Comparison of ENCODE assay signal across 8 cellular contexts in the genomic region with DNA sequence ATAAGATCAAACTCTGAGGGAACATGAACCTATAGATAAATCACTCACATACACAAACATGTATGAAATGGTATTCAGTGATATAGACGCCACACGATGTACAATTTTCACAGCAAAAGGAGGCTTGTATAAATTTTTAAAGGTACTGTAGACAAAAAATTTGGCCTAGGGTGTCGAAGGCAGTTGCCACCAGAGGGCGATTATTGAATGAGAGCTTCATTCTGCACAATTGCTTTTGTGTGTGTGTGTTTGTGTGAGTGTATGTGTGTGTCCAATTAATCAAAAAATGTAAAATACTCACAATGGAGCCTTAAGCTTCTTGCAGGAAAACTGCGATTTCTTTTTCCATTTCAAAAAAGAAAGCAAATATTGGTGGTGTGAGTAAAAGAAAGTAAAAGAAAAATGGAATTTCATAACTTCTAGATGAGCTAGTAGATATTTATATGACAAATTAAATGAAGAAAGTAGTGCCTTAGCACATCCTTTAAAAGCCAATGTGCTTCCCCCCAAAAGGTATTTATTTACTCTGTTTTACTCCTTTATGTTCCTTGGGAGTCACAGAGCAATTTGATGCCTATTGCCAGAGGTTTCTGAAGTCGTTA.
DNase-seq lines count a peak whose midpoint lies in the region; ATAC-seq and TF ChIP-seq lines count a peak whose summit lies in the region.

No MANE protein-coding gene starts in this region.

- H3K4me3 ChIP-seq in GM23338 (no peak overlapping the region), NT2/D1 (ENCODE audit: insufficient read length, low read depth) (no peak overlapping the region)

- no peak overlapping the region for H3K27ac Mint-ChIP-seq in GM23338
- no peak overlapping the region for H3K27ac Mint-ChIP-seq in stimulated activated naive CD8-positive, alpha-beta T cell treated with anti-CD3 and anti-CD28 coated beads, Interleukin-15, amount 100 ng/mL, for 72 hours

- H4K20me1 ChIP-seq in GM23338 (replicated peaks; ENCODE audit: insufficient read depth): no peaks in the 10 kb centered on the region

- H3F3A ChIP-seq in GM23338 (replicated peaks; ENCODE audit: low read depth): no peaks in the 10 kb centered on the region

- no peak overlapping the region for H3K9ac ChIP-seq in NT2/D1 (ENCODE audit: insufficient read length, low read depth)

- DNase-seq in AG08396 (ENCODE audit: low spot score): peak; percentile 3
- peak; percentile 77 for DNase-seq in GM23338 (ENCODE audit: low spot score)
- peak; percentile 20 for DNase-seq in NT2/D1 (ENCODE audit: low read depth, low spot score)
- peak; percentile 21 for DNase-seq in glomerular visceral epithelial cell (ENCODE audit: extremely low spot score)
- no peak for DNase-seq in stimulated activated naive CD8-positive, alpha-beta T cell treated with anti-CD3 and anti-CD28 coated beads, Interleukin-15, amount 100 ng/mL, for 72 hours
- DNase-seq in NCI-H128 (lab: John Stamatoyannopoulos, UW; ENCODE audit: unreplicated experiment): no peak
- DNase-seq in NK-92 (lab: John Stamatoyannopoulos, UW; ENCODE audit: unreplicated experiment): no peak

- no peak overlapping the region for H2AFZ ChIP-seq in GM23338

- ATAC-seq in GM23338 (no peak), HG02885 (IDR thresholded peaks at IDR 0.05; ENCODE audit: poor library complexity, unreplicated experiment) (no peak)
- no peak for ATAC-seq in stimulated activated naive CD8-positive, alpha-beta T cell treated with anti-CD3 and anti-CD28 coated beads, Interleukin-15, amount 100 ng/mL, for 72 hours

- H3K4me1 Mint-ChIP-seq in GM23338: no peaks in the 10 kb centered on the region
- H3K4me1 Mint-ChIP-seq in stimulated activated naive CD8-positive, alpha-beta T cell treated with anti-CD3 and anti-CD28 coated beads, Interleukin-15, amount 100 ng/mL, for 72 hours: no peaks in the 10 kb centered on the region

- H3K36me3 ChIP-seq in GM23338 (ENCODE audit: insufficient read depth) (no peaks in the 10 kb centered on the region), NT2/D1 (ENCODE audit: insufficient read depth, insufficient read length, low read length) (no peaks in the 10 kb centered on the region)

- H3K4me3 Mint-ChIP-seq in GM23338: no peak overlapping the region
- H3K4me3 Mint-ChIP-seq in stimulated activated naive CD8-positive, alpha-beta T cell treated with anti-CD3 and anti-CD28 coated beads, Interleukin-15, amount 100 ng/mL, for 72 hours: no peak overlapping the region

- H3K79me2 ChIP-seq in GM23338 (replicated peaks; ENCODE audit: insufficient read depth): no peaks in the 10 kb centered on the region

- H3K4me2 ChIP-seq in GM23338: no peak overlapping the region

- H3K9me3 ChIP-seq in NT2/D1 (ENCODE audit: insufficient read depth, low read length): no peaks in the 10 kb centered on the region

- no peak overlapping the region for H3K27ac ChIP-seq in GM23338 (ENCODE audit: low read depth)

- H3K4me1 ChIP-seq in GM23338 (ENCODE audit: insufficient read depth) (no peaks in the 10 kb centered on the region), NT2/D1 (ENCODE audit: insufficient read depth, insufficient read length) (no peaks in the 10 kb centered on the region)

- H3K9me3 Mint-ChIP-seq in GM23338: no peaks in the 10 kb centered on the region
- no peaks in the 10 kb centered on the region for H3K9me3 Mint-ChIP-seq in stimulated activated naive CD8-positive, alpha-beta T cell treated with anti-CD3 and anti-CD28 coated beads, Interleukin-15, amount 100 ng/mL, for 72 hours

- no peaks in the 10 kb centered on the region for H3K36me3 Mint-ChIP-seq in GM23338 (ENCODE audit: low read depth)

- TF ChIP-seq CTCF in GM23338 (conservative IDR thresholded peaks at IDR 0.05; ENCODE audit: low read depth in 2 of 2): peak; percentile 68 to 78

- H3K27me3 ChIP-seq in GM23338 (ENCODE audit: insufficient read depth) (no peaks in the 10 kb centered on the region), NT2/D1 (ENCODE audit: insufficient read depth, insufficient read length) (no peaks in the 10 kb centered on the region)

- no peaks in the 10 kb centered on the region for H3K27me3 Mint-ChIP-seq in GM23338 (ENCODE audit: insufficient read depth, low read depth, poor library complexity)
- no peaks in the 10 kb centered on the region for H3K27me3 Mint-ChIP-seq in stimulated activated naive CD8-positive, alpha-beta T cell treated with anti-CD3 and anti-CD28 coated beads, Interleukin-15, amount 100 ng/mL, for 72 hours

- no peaks in the 10 kb centered on the region for H3K9me2 ChIP-seq in GM23338 (ENCODE audit: insufficient read depth)

TF ChIP-seq in GM23338, 12 proteins besides CTCF, POLR2A, EP300 and RAD21 (continues in another document):
- TF ChIP-seq EZH2phosphoT487 (IDR thresholded peaks at IDR 0.05; ENCODE audit: unreplicated experiment) (no peak), JUNB (IDR thresholded peaks at IDR 0.05; ENCODE audit: unreplicated experiment) (no peak), CREB1 (CRISPR knock-in tag; IDR thresholded peaks at IDR 0.05; ENCODE audit: low read depth) (no peak), POLR2AphosphoS5 (IDR thresholded peaks at IDR 0.05; ENCODE audit: low read depth) (no peak), ZNF114 (CRISPR knock-in tag; IDR thresholded peaks at IDR 0.05) (no peak), NANOG (IDR thresholded peaks at IDR 0.05; ENCODE audit: borderline replicate concordance) (no peak), STAT1 (IDR thresholded peaks at IDR 0.05; ENCODE audit: unreplicated experiment) (no peak), ZNF331 (CRISPR knock-in tag; IDR thresholded peaks at IDR 0.05; ENCODE audit: low read depth) (no peak), EZH2 (IDR thresholded peaks at IDR 0.05; ENCODE audit: low read depth, unreplicated experiment) (no peak)
- TF ChIP-seq, protein P1, sequence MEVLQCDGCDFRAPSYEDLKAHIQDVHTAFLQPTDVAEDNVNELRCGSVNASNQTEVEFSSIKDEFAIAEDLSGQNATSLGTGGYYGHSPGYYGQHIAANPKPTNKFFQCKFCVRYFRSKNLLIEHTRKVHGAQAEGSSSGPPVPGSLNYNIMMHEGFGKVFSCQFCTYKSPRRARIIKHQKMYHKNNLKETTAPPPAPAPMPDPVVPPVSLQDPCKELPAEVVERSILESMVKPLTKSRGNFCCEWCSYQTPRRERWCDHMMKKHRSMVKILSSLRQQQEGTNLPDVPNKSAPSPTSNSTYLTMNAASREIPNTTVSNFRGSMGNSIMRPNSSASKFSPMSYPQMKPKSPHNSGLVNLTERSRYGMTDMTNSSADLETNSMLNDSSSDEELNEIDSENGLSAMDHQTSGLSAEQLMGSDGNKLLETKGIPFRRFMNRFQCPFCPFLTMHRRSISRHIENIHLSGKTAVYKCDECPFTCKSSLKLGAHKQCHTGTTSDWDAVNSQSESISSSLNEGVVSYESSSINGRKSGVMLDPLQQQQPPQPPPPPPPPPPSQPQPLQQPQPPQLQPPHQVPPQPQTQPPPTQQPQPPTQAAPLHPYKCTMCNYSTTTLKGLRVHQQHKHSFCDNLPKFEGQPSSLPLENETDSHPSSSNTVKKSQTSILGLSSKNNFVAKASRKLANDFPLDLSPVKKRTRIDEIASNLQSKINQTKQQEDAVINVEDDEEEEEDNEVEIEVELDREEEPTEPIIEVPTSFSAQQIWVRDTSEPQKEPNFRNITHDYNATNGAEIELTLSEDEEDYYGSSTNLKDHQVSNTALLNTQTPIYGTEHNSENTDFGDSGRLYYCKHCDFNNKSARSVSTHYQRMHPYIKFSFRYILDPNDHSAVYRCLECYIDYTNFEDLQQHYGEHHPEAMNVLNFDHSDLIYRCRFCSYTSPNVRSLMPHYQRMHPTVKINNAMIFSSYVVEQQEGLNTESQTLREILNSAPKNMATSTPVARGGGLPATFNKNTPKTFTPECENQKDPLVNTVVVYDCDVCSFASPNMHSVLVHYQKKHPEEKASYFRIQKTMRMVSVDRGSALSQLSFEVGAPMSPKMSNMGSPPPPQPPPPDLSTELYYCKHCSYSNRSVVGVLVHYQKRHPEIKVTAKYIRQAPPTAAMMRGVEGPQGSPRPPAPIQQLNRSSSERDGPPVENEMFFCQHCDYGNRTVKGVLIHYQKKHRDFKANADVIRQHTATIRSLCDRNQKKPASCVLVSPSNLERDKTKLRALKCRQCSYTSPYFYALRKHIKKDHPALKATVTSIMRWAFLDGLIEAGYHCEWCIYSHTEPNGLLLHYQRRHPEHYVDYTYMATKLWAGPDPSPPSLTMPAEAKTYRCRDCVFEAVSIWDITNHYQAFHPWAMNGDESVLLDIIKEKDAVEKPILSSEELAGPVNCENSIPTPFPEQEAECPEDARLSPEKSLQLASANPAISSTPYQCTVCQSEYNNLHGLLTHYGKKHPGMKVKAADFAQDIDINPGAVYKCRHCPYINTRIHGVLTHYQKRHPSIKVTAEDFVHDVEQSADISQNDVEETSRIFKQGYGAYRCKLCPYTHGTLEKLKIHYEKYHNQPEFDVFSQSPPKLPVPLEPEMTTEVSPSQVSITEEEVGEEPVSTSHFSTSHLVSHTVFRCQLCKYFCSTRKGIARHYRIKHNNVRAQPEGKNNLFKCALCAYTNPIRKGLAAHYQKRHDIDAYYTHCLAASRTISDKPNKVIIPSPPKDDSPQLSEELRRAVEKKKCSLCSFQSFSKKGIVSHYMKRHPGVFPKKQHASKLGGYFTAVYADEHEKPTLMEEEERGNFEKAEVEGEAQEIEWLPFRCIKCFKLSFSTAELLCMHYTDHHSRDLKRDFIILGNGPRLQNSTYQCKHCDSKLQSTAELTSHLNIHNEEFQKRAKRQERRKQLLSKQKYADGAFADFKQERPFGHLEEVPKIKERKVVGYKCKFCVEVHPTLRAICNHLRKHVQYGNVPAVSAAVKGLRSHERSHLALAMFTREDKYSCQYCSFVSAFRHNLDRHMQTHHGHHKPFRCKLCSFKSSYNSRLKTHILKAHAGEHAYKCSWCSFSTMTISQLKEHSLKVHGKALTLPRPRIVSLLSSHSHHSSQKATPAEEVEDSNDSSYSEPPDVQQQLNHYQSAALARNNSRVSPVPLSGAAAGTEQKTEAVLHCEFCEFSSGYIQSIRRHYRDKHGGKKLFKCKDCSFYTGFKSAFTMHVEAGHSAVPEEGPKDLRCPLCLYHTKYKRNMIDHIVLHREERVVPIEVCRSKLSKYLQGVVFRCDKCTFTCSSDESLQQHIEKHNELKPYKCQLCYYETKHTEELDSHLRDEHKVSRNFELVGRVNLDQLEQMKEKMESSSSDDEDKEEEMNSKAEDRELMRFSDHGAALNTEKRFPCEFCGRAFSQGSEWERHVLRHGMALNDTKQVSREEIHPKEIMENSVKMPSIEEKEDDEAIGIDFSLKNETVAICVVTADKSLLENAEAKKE (CRISPR knock-in tag; IDR thresholded peaks at IDR 0.05): no peak

Comparison
In these comparisons a context has a peak if more than half of its experiments do, and no peak if none do; other contexts are left out.
1. DNase-seq: peak in AG08396 (single experiment), GM23338 (single experiment), NT2/D1 (single experiment) and glomerular visceral epithelial cell (single experiment); none in stimulated activated naive CD8-positive, alpha-beta T cell treated with anti-CD3 and anti-CD28 coated beads, Interleukin-15, amount 100 ng/mL, for 72 hours (0 of 2), NCI-H128 (single experiment) and NK-92 (single experiment).